10 cellular contexts compared by ENCODE assay signal in genomic region chr4:101199507-101200285, GRCh38.
A peak's percentile ranks its signal among the peaks of the same experiment; 100 is the strongest.
DNase-seq lines count a peak whose midpoint lies in the region; ATAC-seq and TF ChIP-seq lines count a peak whose summit lies in the region.
"Had no signal": no experiment of that assay in that cellular context is flagged by ENCODE, and none has a peak within 500 bp of the region (broad histone marks: within the 10 kb centered on the region; RNA-seq: fewer than 3 reads in every experiment).

No MANE protein-coding gene starts in this region.

- H3K4me2 ChIP-seq in osteoblast (ENCODE audit: insufficient read depth, low read length): peak overlapping the region; percentile 63

- no peak overlapping the region for H3K4me3 ChIP-seq in osteoblast (ENCODE audit: insufficient read depth, low read length)

- ATAC-seq in HG03457 (IDR thresholded peaks at IDR 0.05; ENCODE audit: unreplicated experiment) (no peak), HG02798 (IDR thresholded peaks at IDR 0.05; ENCODE audit: poor library complexity, unreplicated experiment) (no peak)

- DNase-seq in NCI-H1092 treated with DMSO at 0.1 percent for 48 hours (lab: John Stamatoyannopoulos, UW): peak; percentile 13
- DNase-seq in NCI-H1092 (lab: John Stamatoyannopoulos, UW): no peak
- DNase-seq in NCI-H1694 (lab: John Stamatoyannopoulos, UW): peak; percentile 12
- peak; percentile 55 for DNase-seq in fibroblast of gingiva (ENCODE audit: low read depth)
- no peak for DNase-seq in osteoblast (ENCODE audit: insufficient read length, low spot score, missing footprints)
- no peak for DNase-seq in cerebellum (ENCODE audit: low spot score)

- H3K27me3 ChIP-seq in osteoblast (ENCODE audit: insufficient read depth, low read length): no peaks in the 10 kb centered on the region

- peaks cover 3% of the 10 kb centered on the region for H3K36me3 ChIP-seq in osteoblast (ENCODE audit: insufficient read depth, low read length)

- H3K27ac ChIP-seq in osteoblast (ENCODE audit: low read depth, low read length): peak overlapping the region; percentile 80
- H3K27ac ChIP-seq: parathyroid adenoma, RWPE1 had no signal

- H3K79me2 ChIP-seq in osteoblast (ENCODE audit: insufficient read depth, low read length): peaks cover 61% of the 10 kb centered on the region
- H3K79me2 ChIP-seq: parathyroid adenoma had no signal

- peaks cover 12% of the 10 kb centered on the region for H3K4me1 ChIP-seq in osteoblast (ENCODE audit: insufficient read depth, low read length)

- TF ChIP-seq CTCF in osteoblast (IDR thresholded peaks at IDR 0.05; ENCODE audit: extremely low read depth, low read depth, low read length): no peak

- H2AFZ ChIP-seq in osteoblast (ENCODE audit: low read length): no peak overlapping the region
- H2AFZ ChIP-seq: parathyroid adenoma had no signal

- no peaks in the 10 kb centered on the region for H3K9me3 ChIP-seq in osteoblast (ENCODE audit: low read depth, low read length)

- H4K20me1 ChIP-seq in osteoblast (ENCODE audit: insufficient read depth, low read length): peaks cover 17% of the 10 kb centered on the region

Comparison
In these comparisons a context has a peak if more than half of its experiments do, and no peak if none do; other contexts are left out.
1. DNase-seq: peak in NCI-H1092 treated with DMSO at 0.1 percent for 48 hours (single experiment), NCI-H1694 (single experiment) and fibroblast of gingiva (single experiment); none in NCI-H1092 (single experiment), osteoblast (single experiment) and cerebellum (single experiment).